In the genomic region with DNA sequence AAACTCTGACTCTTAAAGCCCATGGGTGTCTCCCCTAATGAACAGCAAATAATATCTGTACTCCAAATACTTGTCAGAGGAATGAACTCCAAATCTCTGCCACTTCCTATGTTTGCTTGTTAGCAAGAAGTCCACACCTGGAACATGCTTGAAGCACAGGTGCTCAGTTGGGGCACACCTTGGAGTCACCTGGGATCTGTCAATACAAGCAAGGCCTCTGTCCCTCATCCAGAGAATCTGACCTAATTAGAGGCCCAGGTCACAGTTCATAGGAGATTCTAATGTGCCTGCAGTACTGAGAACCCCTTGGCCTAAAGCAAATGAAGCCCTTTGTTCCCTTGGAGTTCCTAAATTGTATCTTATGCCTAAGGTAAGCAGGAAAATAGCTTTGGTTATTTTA, we compare ENCODE assay signal across 15 cellular contexts.
A peak's percentile ranks its signal among the peaks of the same experiment; 100 is the strongest.
DNase-seq lines count a peak whose midpoint lies in the region; ATAC-seq, FAIRE-seq and TF ChIP-seq lines count a peak whose summit lies in the region.
"Had no signal": no experiment of that assay in that cellular context is flagged by ENCODE, and none has a peak within 500 bp of the region (broad histone marks: within the 10 kb centered on the region; RNA-seq: fewer than 3 reads in every experiment).

No MANE protein-coding gene starts in this region.

- H2BK5ac ChIP-seq in IMR-90 (ENCODE audit: low read depth, low read length, poor library complexity, severe bottlenecking): no peak overlapping the region

- peak overlapping the region; percentile 22; the same call in 1 of the 2 replicates for H2BK20ac ChIP-seq in IMR-90 (ENCODE audit: low read depth, low read length)

- H3K23ac ChIP-seq in IMR-90 (ENCODE audit: low read depth, low read length): no peak overlapping the region

- H3K9ac ChIP-seq in IMR-90 (ENCODE audit: low read depth, low read length) (no peak overlapping the region), GM12878 (ENCODE audit: control insufficient read depth, insufficient read depth, low read length) (no peak overlapping the region), HepG2 (ENCODE audit: insufficient read depth, low read depth, low read length) (no peak overlapping the region)

- TF ChIP-seq POLR2A in IMR-90 (IDR thresholded peaks at IDR 0.05; ENCODE audit: low read depth, low read length) (no peak), GM12878 (IDR thresholded peaks at IDR 0.05; ENCODE audit: low read depth, low read length) (no peak), HepG2 (IDR thresholded peaks at IDR 0.05; ENCODE audit: insufficient read depth in 1 of 2, low read depth in 2 of 2, low read length in 2 of 2) (no peak)

- TF ChIP-seq EP300 in GM12878 (IDR thresholded peaks at IDR 0.05; ENCODE audit: borderline replicate concordance in 1 of 2, control insufficient read depth in 1 of 2, low read depth in 2 of 2, low read length in 2 of 2) (no peak), HepG2 (IDR thresholded peaks at IDR 0.05; ENCODE audit: low read depth in 2 of 2, low read length in 2 of 2) (no peak), HepG2 (CRISPR knock-in tag; IDR thresholded peaks at IDR 0.05; ENCODE audit: borderline replicate concordance) (no peak)

- FAIRE-seq in GM12878 (lab: Jason Lieb, UNC) (no peak), HepG2 (lab: Jason Lieb, UNC) (peak; percentile 15)
- FAIRE-seq: A549, D721Med had no signal

- ATAC-seq in IMR-90 (ENCODE audit: low read depth): no peak
- peak; percentile 8 for ATAC-seq in GM12878
- no peak for ATAC-seq in HepG2
- ATAC-seq in upper lobe of right lung: peak; percentile 36
- ATAC-seq in GM19328 (IDR thresholded peaks at IDR 0.05; ENCODE audit: unreplicated experiment): no peak
- ATAC-seq in Right ventricle myocardium superior (ENCODE audit: poor library complexity): no peak
- ATAC-seq: A549; CD8-positive, alpha-beta T cell; GM23338 had no signal

- no peak overlapping the region for H3K56ac ChIP-seq in IMR-90 (ENCODE audit: extremely low read depth, insufficient read depth, low read length)

- TF ChIP-seq CTCF in IMR-90 (conservative IDR thresholded peaks at IDR 0.05; ENCODE audit: low read depth, low read length): no peak
- no peak for TF ChIP-seq CTCF in GM12878 (IDR thresholded peaks at IDR 0.05 in 2 of 3, conservative IDR thresholded peaks at IDR 0.05 in 1 of 3; ENCODE audit: control insufficient read depth in 2 of 3, extremely low read depth in 1 of 3, insufficient read depth in 1 of 3, low read depth in 3 of 3, low read length in 3 of 3)
- TF ChIP-seq CTCF in HepG2 (CRISPR knock-in tag; IDR thresholded peaks at IDR 0.05): no peak
- TF ChIP-seq CTCF in upper lobe of right lung (IDR thresholded peaks at IDR 0.05): no peak

- POLR2A ChIA-PET in IMR-90 (lab: Charles Lee; ENCODE audit: unreplicated experiment): interaction anchor here (0.6 kb wide), 1 partner anchor 21 kb away, joined by 3 read pairs; no protein-coding TSS in a partner anchor
- POLR2A ChIA-PET in GM12878 (lab: Charles Lee): interaction anchor here (0.6 kb wide), 1 partner anchor 57 kb away, joined by 3 read pairs; no protein-coding TSS in a partner anchor
- POLR2A ChIA-PET in HepG2 (lab: Yijun Ruan, JAX): no interaction called here

- H3K36me3 ChIP-seq in IMR-90 (ENCODE audit: control insufficient read depth, insufficient read depth, low read length): no peaks in the 10 kb centered on the region
- no peaks in the 10 kb centered on the region; a peak in 1 of 4 replicates for H3K36me3 ChIP-seq in GM12878 (ENCODE audit: control insufficient read depth in 2 of 2, insufficient read depth in 2 of 2, low read length in 1 of 2)
- no peaks in the 10 kb centered on the region for H3K36me3 ChIP-seq in HepG2 (replicated peaks in 1 of 2; ENCODE audit: control insufficient read depth in 1 of 2, insufficient read depth in 2 of 2, low read length in 2 of 2)
- H3K36me3 ChIP-seq in upper lobe of right lung: no peaks in the 10 kb centered on the region

- H2BK15ac ChIP-seq in IMR-90 (ENCODE audit: low read depth, low read length): no peak overlapping the region

- H2AK5ac ChIP-seq in IMR-90 (ENCODE audit: low read depth, low read length): peak overlapping the region; percentile 10; the same call in 1 of the 2 replicates

- H3K4me1 ChIP-seq in IMR-90 (ENCODE audit: control insufficient read depth, insufficient read depth, low read length): peaks cover 4% of the 10 kb centered on the region; the same call in 1 of the 2 replicates
- peaks cover 38% of the 10 kb centered on the region for H3K4me1 ChIP-seq in GM12878 (ENCODE audit: control insufficient read depth, insufficient read depth, low read length)
- peaks cover 54% of the 10 kb centered on the region for H3K4me1 ChIP-seq in HepG2 (ENCODE audit: insufficient read depth, low read length)
- H3K4me1 ChIP-seq in upper lobe of right lung: no peaks in the 10 kb centered on the region
- H3K4me1 ChIP-seq: A549 had no signal

- H3K9me1 ChIP-seq in IMR-90 (ENCODE audit: insufficient read depth, low read length): peaks cover 7% of the 10 kb centered on the region; the same call in 1 of the 2 replicates

- H2AK9ac ChIP-seq in IMR-90 (replicated peaks; ENCODE audit: low read depth, low read length, poor library complexity): no peak overlapping the region

- H3K79me2 ChIP-seq in GM12878 (ENCODE audit: control insufficient read depth, insufficient read depth, low read length) (peaks cover 77% of the 10 kb centered on the region), HepG2 (ENCODE audit: insufficient read depth, low read length) (peaks cover 3% of the 10 kb centered on the region)

- DNase-seq in IMR-90 (no peak), GM12878 (ENCODE audit: low read depth, low spot score) (no peak), HepG2 (ENCODE audit: low spot score) (no peak), upper lobe of right lung (no peak), Right ventricle myocardium superior (no peak), MV-4-11 (lab: John Stamatoyannopoulos, UW) (no peak)
- DNase-seq: CD8-positive, alpha-beta T cell; COR-L47; DMS153; GF-D8; H9 had no signal

- H3K9me3 ChIP-seq in IMR-90 (ENCODE audit: control insufficient read depth, insufficient read depth, low read length) (no peaks in the 10 kb centered on the region), GM12878 (replicated peaks; ENCODE audit: control insufficient read depth, insufficient read depth, low read length) (peaks cover 2% of the 10 kb centered on the region; the same call in 2 of the 3 replicates), HepG2 (ENCODE audit: low read length) (no peaks in the 10 kb centered on the region), upper lobe of right lung (no peaks in the 10 kb centered on the region)
- H3K9me3 ChIP-seq: A549 had no signal

- H3K4me3 ChIP-seq in IMR-90 (ENCODE audit: insufficient read depth, low read depth, low read length): no peak overlapping the region
- no peak overlapping the region for H3K4me3 ChIP-seq in GM12878
- no peak overlapping the region for H3K4me3 ChIP-seq in HepG2 (replicated peaks in 1 of 3; ENCODE audit: insufficient read depth in 1 of 3, low read depth in 2 of 3, low read length in 3 of 3)
- no peak overlapping the region for H3K4me3 ChIP-seq in upper lobe of right lung
- H3K4me3 ChIP-seq: A549, GM23338 had no signal

- peaks cover 0 to 5% of the 10 kb centered on the region in 2 experiments; a peak in 1 of 4 replicates for H3K79me1 ChIP-seq in IMR-90 (ENCODE audit: low read depth in 1 of 2, low read length in 2 of 2)

- H2BK120ac ChIP-seq in IMR-90 (ENCODE audit: low read depth, low read length): no peak overlapping the region

- no peaks in the 10 kb centered on the region for H4K20me1 ChIP-seq in IMR-90 (ENCODE audit: insufficient read depth, low read length)
- no peaks in the 10 kb centered on the region for H4K20me1 ChIP-seq in GM12878 (ENCODE audit: control insufficient read depth, insufficient read depth)
- H4K20me1 ChIP-seq in HepG2 (ENCODE audit: insufficient read depth, low read length): no peaks in the 10 kb centered on the region

- peak overlapping the region; percentile 37 for H3K14ac ChIP-seq in IMR-90 (replicated peaks; ENCODE audit: low read depth, low read length)

- H3K27ac ChIP-seq in IMR-90 (ENCODE audit: insufficient read depth, low read length): no peak overlapping the region
- H3K27ac ChIP-seq in GM12878 (ENCODE audit: control insufficient read depth, insufficient read depth): peak overlapping the region; percentile 52
- H3K27ac ChIP-seq in HepG2 (ENCODE audit: extremely low read length, insufficient read depth, low read length): no peak overlapping the region
- no peak overlapping the region for H3K27ac ChIP-seq in upper lobe of right lung
- H3K27ac ChIP-seq: A549 had no signal

- no peak overlapping the region for H4K5ac ChIP-seq in IMR-90 (ENCODE audit: low read depth, low read length)

- no peak for TF ChIP-seq RAD21 in IMR-90 (IDR thresholded peaks at IDR 0.05; ENCODE audit: low read length)
- no peak for TF ChIP-seq RAD21 in GM12878 (IDR thresholded peaks at IDR 0.05; ENCODE audit: insufficient read depth, low read depth, low read length)
- TF ChIP-seq RAD21 in HepG2 (CRISPR knock-in tag; IDR thresholded peaks at IDR 0.05): no peak

- intact Hi-C loops in IMR-90 (cut with micrococcal nuclease): no loop called here
- intact Hi-C loops in GM12878 (cut with micrococcal nuclease; ENCODE audit: unreplicated experiment): no loop called here
- intact Hi-C loops in HepG2 (cut with micrococcal nuclease; ENCODE audit: unreplicated experiment): no loop called here
- intact Hi-C loops in upper lobe of right lung (cut with DNase I): no loop called here
- intact Hi-C loops in Right ventricle myocardium superior (cut with DNase I): loop anchor here (5.0 kb wide), 1 partner anchor 184 kb away; no protein-coding TSS in a partner anchor

- SMC1A ChIA-PET in GM12878 (lab: Charles Lee; ENCODE audit: uncharacterized antibody, unreplicated experiment): interaction anchor here (0.7 to 10.8 kb wide), 18 partner anchors 9 to 475 kb away, joined by 3 to 196 read pairs (median 4); no protein-coding TSS in a partner anchor

- peak overlapping the region in 1 of 2 experiments; percentile 13; a peak in 1 of 4 replicates for H4K8ac ChIP-seq in IMR-90 (ENCODE audit: low read depth in 2 of 2, low read length in 2 of 2)

- no peak overlapping the region for H3K4me2 ChIP-seq in IMR-90 (ENCODE audit: low read depth, low read length)
- H3K4me2 ChIP-seq in GM12878 (ENCODE audit: control insufficient read depth, insufficient read depth): peak overlapping the region; percentile 3; the same call in 1 of the 2 replicates
- no peak overlapping the region for H3K4me2 ChIP-seq in HepG2 (ENCODE audit: low read depth, low read length)
- H3K4me2 ChIP-seq: A549, GM23338 had no signal

- H2AFZ ChIP-seq in IMR-90 (replicated peaks; ENCODE audit: low read length, poor library complexity) (no peak overlapping the region), GM12878 (ENCODE audit: control insufficient read depth, low read depth, low read length) (no peak overlapping the region), HepG2 (ENCODE audit: low read length) (no peak overlapping the region)
- H2AFZ ChIP-seq: GM23338 had no signal

- H3K27me3 ChIP-seq in IMR-90 (ENCODE audit: control insufficient read depth, insufficient read depth, low read length) (no peaks in the 10 kb centered on the region), GM12878 (replicated peaks in 1 of 2; ENCODE audit: control insufficient read depth in 2 of 2, insufficient read depth in 2 of 2, low read length in 1 of 2) (no peaks in the 10 kb centered on the region), HepG2 (ENCODE audit: control insufficient read depth in 1 of 2, insufficient read depth in 2 of 2, low read length in 2 of 2) (no peaks in the 10 kb centered on the region), upper lobe of right lung (no peaks in the 10 kb centered on the region)

- CTCF ChIA-PET in IMR-90 (lab: Yijun Ruan, JAX) (interaction anchor here (1.0 kb wide), 1 partner anchor 118 kb away, joined by 3 read pairs; no protein-coding TSS in a partner anchor), GM12878 (lab: Yijun Ruan, JAX) (interaction anchor here (0.8 to 2.1 kb wide), 8 partner anchors 13 to 185 kb away, joined by 3 to 12 read pairs (median 4); no protein-coding TSS in a partner anchor), HepG2 (lab: Yijun Ruan, JAX; ENCODE audit: low intra/inter-chr PET ratio, low total read pairs) (no interaction called here)

- no peak overlapping the region; the same call in 1 of the 2 replicates for H3K4ac ChIP-seq in IMR-90 (ENCODE audit: low read depth, low read length)

- dilution Hi-C loops in IMR-90 (cut with HindIII; ENCODE audit: low sequenced_read_pairs, unreplicated experiment): no loop called here

- H4K91ac ChIP-seq in IMR-90 (ENCODE audit: insufficient read depth, low read depth, low read length): no peak overlapping the region

- BruUV-seq in IMR-90 (replicated peaks; lab: Mats Ljungman, UMichigan) (no TSS peak), GM12878 (replicated peaks; lab: Mats Ljungman, UMichigan) (no TSS peak), HepG2 (replicated peaks; lab: Mats Ljungman, UMichigan) (no TSS peak)

- RAD21 ChIA-PET in GM12878 (lab: Charles Lee; ENCODE audit: unreplicated experiment): interaction anchor here (0.7 to 9.7 kb wide), 5 partner anchors 8 to 197 kb away, joined by 3 to 157 read pairs (median 4); no protein-coding TSS in a partner anchor

- no peak overlapping the region for H3K18ac ChIP-seq in IMR-90 (ENCODE audit: low read depth, low read length)

- in situ Hi-C loops in IMR-90 (cut with MboI; ENCODE audit: low sequenced_read_pairs): no loop called here
- in situ Hi-C loops in GM12878 (cut with MboI): no loop called here
- in situ Hi-C loops in HepG2 (cut with HindIII; ENCODE audit: extremely low pct_ligation_motif_present, low pct_unique_long_range_greater_than_20kb): no loop called here

Comparison
In these comparisons a context has a peak if more than half of its experiments do, and no peak if none do; other contexts are left out.
1. ATAC-seq: peak in GM12878 (single experiment) and upper lobe of right lung (single experiment); none in IMR-90 (single experiment), HepG2 (single experiment), GM19328 (single experiment) and Right ventricle myocardium superior (single experiment).